10 cellular contexts compared by ENCODE assay signal in the genomic region with DNA sequence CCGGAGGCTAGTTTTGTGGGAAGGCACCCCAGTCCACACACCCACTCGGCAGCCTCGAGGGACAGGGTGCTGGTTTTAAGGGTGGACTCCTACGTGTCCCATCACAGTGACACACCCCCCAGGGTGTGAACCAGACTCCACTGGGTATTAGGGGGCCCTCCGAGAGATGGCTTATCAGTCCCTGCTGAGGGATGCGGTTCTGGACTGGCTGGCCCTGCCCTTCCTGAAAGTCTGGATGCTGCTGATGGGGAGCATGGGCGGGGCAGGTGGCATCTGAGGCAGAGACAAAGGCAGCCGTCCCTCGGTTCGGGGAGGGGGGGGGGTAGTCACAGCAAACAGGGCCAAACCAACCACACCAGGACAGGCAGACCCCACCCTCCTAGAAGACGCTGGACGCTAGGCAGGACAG. TPM values are rescaled to one million over a fixed set of nuclear protein-coding genes. Genes with fewer than 3 reads are reported as not detected.
DNase-seq lines count a peak whose midpoint lies in the region; ATAC-seq, FAIRE-seq and TF ChIP-seq lines count a peak whose summit lies in the region.
"Had no signal": no experiment of that assay in that cellular context is flagged by ENCODE, and none has a peak within 500 bp of the region (broad histone marks: within the 10 kb centered on the region; RNA-seq: fewer than 3 reads in every experiment).

No MANE protein-coding gene starts in this region.

- ATAC-seq in Right ventricle myocardium inferior (no peak), HG02623 (IDR thresholded peaks at IDR 0.05; ENCODE audit: unreplicated experiment) (no peak)

- intact Hi-C loops in left ventricle myocardium inferior (cut with micrococcal nuclease) (no loop called here), Right ventricle myocardium inferior (cut with DNase I) (loop anchor here (2.0 kb wide), 1 partner anchor 63 kb away; a partner anchor contains a TSS), PC-9 (cut with micrococcal nuclease; ENCODE audit: unreplicated experiment) (loop anchor here (2.0 kb wide), 1 partner anchor 57 kb away; no protein-coding TSS in a partner anchor)
- intact Hi-C loops in activated T-helper 2 cell treated with anti-CD3 and anti-CD28 coated beads, Interferon-gamma antibody, Interleukin-2, Interleukin-4, amounts not matched to agents 10 μg/mL and 5 μg/mL and 100 μg/mL, durations not matched to agents 14 hours and 24 hours and 36 hours (cut with micrococcal nuclease) = loop anchor here (2.0 to 5.0 kb wide), 6 partner anchors 55 to 107 kb away; a partner anchor contains a TSS

- peak overlapping the region; percentile 92 for H3K27ac Mint-ChIP-seq in activated T-helper 2 cell treated with anti-CD3 and anti-CD28 coated beads, Interferon-gamma antibody, Interleukin-2, Interleukin-4, amounts not matched to agents 10 μg/mL and 5 μg/mL and 100 μg/mL, durations not matched to agents 14 hours and 24 hours and 36 hours

- H3K4me2 ChIP-seq in PC-9 = no peak overlapping the region

- H3K27me3 Mint-ChIP-seq in activated T-helper 2 cell treated with anti-CD3 and anti-CD28 coated beads, Interferon-gamma antibody, Interleukin-2, Interleukin-4, amounts not matched to agents 10 μg/mL and 5 μg/mL and 100 μg/mL, durations not matched to agents 14 hours and 24 hours and 36 hours (ENCODE audit: low read depth) = no peaks in the 10 kb centered on the region

- H3K36me3 ChIP-seq in left ventricle myocardium inferior = peaks cover 33% of the 10 kb centered on the region
- H3K36me3 ChIP-seq in mucosa of stomach (ENCODE audit: control insufficient read depth, insufficient read depth, low read length) = peaks cover 25% of the 10 kb centered on the region
- peaks cover 7% of the 10 kb centered on the region for H3K36me3 ChIP-seq in urinary bladder (ENCODE audit: insufficient read depth)
- H3K36me3 ChIP-seq in PC-9 (ENCODE audit: low read depth) = no peaks in the 10 kb centered on the region; the same call in 1 of the 2 replicates

- H4K20me1 ChIP-seq in PC-9 (ENCODE audit: insufficient read depth) = no peaks in the 10 kb centered on the region

- H3K27ac ChIP-seq in left ventricle myocardium inferior (replicated peaks) (peak overlapping the region; percentile 93), urinary bladder (ENCODE audit: low read depth) (peak overlapping the region; percentile 84), PC-9 (no peak overlapping the region)

- TF ChIP-seq CTCF in left ventricle myocardium inferior (IDR thresholded peaks at IDR 0.05; ENCODE audit: borderline replicate concordance) = no peak
- no peak for TF ChIP-seq CTCF in PC-9 (conservative IDR thresholded peaks at IDR 0.05)
- no peak for TF ChIP-seq CTCF in D721Med (IDR thresholded peaks at IDR 0.05; ENCODE audit: insufficient read depth, missing control alignments)

- H3K9me2 ChIP-seq in PC-9 (ENCODE audit: insufficient read depth) = no peaks in the 10 kb centered on the region

- H3K27me3 ChIP-seq in left ventricle myocardium inferior (ENCODE audit: low read depth) (no peaks in the 10 kb centered on the region), mucosa of stomach (ENCODE audit: control insufficient read depth, insufficient read depth, low read length) (no peaks in the 10 kb centered on the region), PC-9 (ENCODE audit: insufficient read depth, low read depth) (no peaks in the 10 kb centered on the region)
- H3K27me3 ChIP-seq: left lung had no signal

- DNase-seq in left ventricle myocardium inferior (no peak), Right ventricle myocardium inferior (ENCODE audit: missing footprints) (no peak), PC-9 (no peak), D721Med (ENCODE audit: insufficient read length, low spot score) (no peak)
- DNase-seq in activated T-helper 2 cell treated with anti-CD3 and anti-CD28 coated beads, Interferon-gamma antibody, Interleukin-2, Interleukin-4, amounts not matched to agents 10 μg/mL and 5 μg/mL and 100 μg/mL, durations not matched to agents 14 hours and 24 hours and 36 hours (ENCODE audit: low spot score) = no peak

- FAIRE-seq in D721Med (lab: Jason Lieb, UNC) = no peak
- FAIRE-seq: G401.6 had no signal

- WGBS in urinary bladder = 49% methylated on average over 12 of the region's 12 CpGs

- peak overlapping the region; percentile 96 for H3K4me3 ChIP-seq in left ventricle myocardium inferior
- H3K4me3 ChIP-seq in mucosa of stomach (ENCODE audit: low read length) = no peak overlapping the region
- H3K4me3 ChIP-seq in urinary bladder (ENCODE audit: low read depth, low read length) = no peak overlapping the region
- no peak overlapping the region for H3K4me3 ChIP-seq in PC-9

- no peaks in the 10 kb centered on the region for H3K79me2 ChIP-seq in PC-9 (ENCODE audit: low read depth)

- CTCF ChIA-PET in PC-9 (lab: Charles Lee) = no interaction called here

- no peak overlapping the region for H2AFZ ChIP-seq in PC-9

- H3K4me1 ChIP-seq in left ventricle myocardium inferior (peaks cover 49% of the 10 kb centered on the region), mucosa of stomach (ENCODE audit: control insufficient read depth, insufficient read depth, low read length) (peaks cover 35% of the 10 kb centered on the region), urinary bladder (ENCODE audit: insufficient read depth) (no peaks in the 10 kb centered on the region), PC-9 (replicated peaks; ENCODE audit: insufficient read depth) (peaks cover 11% of the 10 kb centered on the region)

- H3K36me3 Mint-ChIP-seq in activated T-helper 2 cell treated with anti-CD3 and anti-CD28 coated beads, Interferon-gamma antibody, Interleukin-2, Interleukin-4, amounts not matched to agents 10 μg/mL and 5 μg/mL and 100 μg/mL, durations not matched to agents 14 hours and 24 hours and 36 hours (ENCODE audit: low read depth) = peaks cover 48% of the 10 kb centered on the region

- H3K4me3 Mint-ChIP-seq in activated T-helper 2 cell treated with anti-CD3 and anti-CD28 coated beads, Interferon-gamma antibody, Interleukin-2, Interleukin-4, amounts not matched to agents 10 μg/mL and 5 μg/mL and 100 μg/mL, durations not matched to agents 14 hours and 24 hours and 36 hours (ENCODE audit: low read depth) = peak overlapping the region; percentile 81

- POLR2A ChIA-PET in PC-9 (lab: Charles Lee; ENCODE audit: unreplicated experiment) = interaction anchor here (0.5 kb wide), 1 partner anchor 119 kb away, joined by 3 read pairs; no protein-coding TSS in a partner anchor

- peaks cover 38% of the 10 kb centered on the region for H3K4me1 Mint-ChIP-seq in activated T-helper 2 cell treated with anti-CD3 and anti-CD28 coated beads, Interferon-gamma antibody, Interleukin-2, Interleukin-4, amounts not matched to agents 10 μg/mL and 5 μg/mL and 100 μg/mL, durations not matched to agents 14 hours and 24 hours and 36 hours (ENCODE audit: low read depth)

- BruUV-seq in PC-9 (replicated peaks; lab: Mats Ljungman, UMichigan) = no TSS peak

- H3K9ac ChIP-seq in mucosa of stomach (ENCODE audit: low read length) = peak overlapping the region; percentile 44

- H3K9me3 Mint-ChIP-seq in activated T-helper 2 cell treated with anti-CD3 and anti-CD28 coated beads, Interferon-gamma antibody, Interleukin-2, Interleukin-4, amounts not matched to agents 10 μg/mL and 5 μg/mL and 100 μg/mL, durations not matched to agents 14 hours and 24 hours and 36 hours = no peaks in the 10 kb centered on the region

- H3K9me3 ChIP-seq in left ventricle myocardium inferior (replicated peaks) (no peaks in the 10 kb centered on the region), mucosa of stomach (ENCODE audit: control insufficient read depth, low read length) (no peaks in the 10 kb centered on the region), PC-9 (ENCODE audit: insufficient read depth, low read depth) (no peaks in the 10 kb centered on the region)
- H3K9me3 ChIP-seq: left lung had no signal

- H3F3A ChIP-seq in PC-9 (ENCODE audit: insufficient read depth, low read depth) = peaks cover 18% of the 10 kb centered on the region; the same call in 1 of the 2 replicates

RNA-seq across cellular contexts. Expression of a gene that starts 0.9 kb away (rescaled TPM):
- 34.1 TPM for total RNA-seq in left ventricle myocardium inferior
- 42.3 TPM for total RNA-seq in Right ventricle myocardium inferior
- 45.5 and 47.7 TPM in 2 replicates for total RNA-seq in activated T-helper 2 cell treated with anti-CD3 and anti-CD28 coated beads, Interferon-gamma antibody, Interleukin-2, Interleukin-4, amounts not matched to agents 10 μg/mL and 5 μg/mL and 100 μg/mL, durations not matched to agents 14 hours and 24 hours and 36 hours
- 16.1 TPM for total RNA-seq in urinary bladder
- polyA plus RNA-seq in urinary bladder = 25.1 TPM
- total RNA-seq in PC-9 (2021) = 30.2 and 46.6 TPM in 2 replicates

RNA-seq across cellular contexts. Expression of a gene that starts 17.5 kb away (rescaled TPM):
- total RNA-seq in left ventricle myocardium inferior (1.2 TPM), Right ventricle myocardium inferior (2.8 TPM), urinary bladder (not detected), PC-9 (2021) (not detected in 2 replicates)
- 0.16 TPM in 1 of 2 replicates, not detected in the other for total RNA-seq in activated T-helper 2 cell treated with anti-CD3 and anti-CD28 coated beads, Interferon-gamma antibody, Interleukin-2, Interleukin-4, amounts not matched to agents 10 μg/mL and 5 μg/mL and 100 μg/mL, durations not matched to agents 14 hours and 24 hours and 36 hours
- polyA plus RNA-seq in urinary bladder = 0.22 TPM
- total RNA-seq: left lung had no signal

RNA-seq across cellular contexts. Expression of a gene that starts 29.3 kb away (rescaled TPM):
- total RNA-seq in left ventricle myocardium inferior (40.7 TPM), Right ventricle myocardium inferior (42.6 TPM), urinary bladder (22.4 TPM), PC-9 (2021) (84.6 and 87.4 TPM in 2 replicates)
- 85.0 and 90.6 TPM in 2 replicates for total RNA-seq in activated T-helper 2 cell treated with anti-CD3 and anti-CD28 coated beads, Interferon-gamma antibody, Interleukin-2, Interleukin-4, amounts not matched to agents 10 μg/mL and 5 μg/mL and 100 μg/mL, durations not matched to agents 14 hours and 24 hours and 36 hours
- 46.3 TPM for polyA plus RNA-seq in urinary bladder

RNA-seq across cellular contexts. Expression of a gene that starts 31.3 kb away (rescaled TPM):
- total RNA-seq in left ventricle myocardium inferior = 8.1 TPM
- 21.9 TPM for total RNA-seq in Right ventricle myocardium inferior
- total RNA-seq in activated T-helper 2 cell treated with anti-CD3 and anti-CD28 coated beads, Interferon-gamma antibody, Interleukin-2, Interleukin-4, amounts not matched to agents 10 μg/mL and 5 μg/mL and 100 μg/mL, durations not matched to agents 14 hours and 24 hours and 36 hours = 0.32 TPM in 1 of 2 replicates, not detected in the other
- 0.85 TPM for total RNA-seq in urinary bladder
- 0.33 TPM for polyA plus RNA-seq in urinary bladder
- not detected in 2 replicates for total RNA-seq in PC-9 (2021)

RNA-seq across cellular contexts. Expression of a gene that starts 45.9 kb away (rescaled TPM):
- 52.3 TPM for total RNA-seq in left ventricle myocardium inferior
- total RNA-seq in Right ventricle myocardium inferior = 60.8 TPM
- total RNA-seq in activated T-helper 2 cell treated with anti-CD3 and anti-CD28 coated beads, Interferon-gamma antibody, Interleukin-2, Interleukin-4, amounts not matched to agents 10 μg/mL and 5 μg/mL and 100 μg/mL, durations not matched to agents 14 hours and 24 hours and 36 hours = 66.3 and 71.6 TPM in 2 replicates
- total RNA-seq in urinary bladder = 33.6 TPM
- polyA plus RNA-seq in urinary bladder = 37.4 TPM
- total RNA-seq in PC-9 (2021) = 22.5 and 23.0 TPM in 2 replicates
